In the genomic region with DNA sequence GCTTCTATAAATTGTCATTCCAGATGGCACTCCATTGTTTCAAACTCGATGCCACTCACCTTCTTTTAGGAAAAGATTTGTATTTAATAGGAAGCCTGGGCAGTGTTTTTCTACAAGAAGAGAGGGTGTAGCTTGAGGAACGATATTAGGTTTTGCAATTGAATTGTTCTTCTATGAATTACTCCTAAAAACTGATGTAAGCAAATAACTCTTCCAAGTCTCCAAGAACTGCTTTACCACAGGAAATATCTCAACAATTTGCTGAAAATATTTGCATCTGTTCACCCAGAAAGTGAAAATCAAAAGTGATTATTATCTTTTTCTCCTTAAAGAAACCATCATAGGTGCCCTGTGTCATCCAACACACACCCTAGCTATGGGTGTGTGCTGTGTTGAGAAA, we compare ENCODE assay signal across 16 cellular contexts.
DNase-seq lines count a peak whose midpoint lies in the region; TF ChIP-seq lines count a peak whose summit lies in the region.
"Had no signal": no experiment of that assay in that cellular context is flagged by ENCODE, and none has a peak within 500 bp of the region (broad histone marks: within the 10 kb centered on the region; RNA-seq: fewer than 3 reads in every experiment).

No MANE protein-coding gene starts in this region.

- H3K27ac ChIP-seq in ACC112 (ENCODE audit: low read depth, low read length) = no peak overlapping the region
- H3K27ac ChIP-seq: 22Rv1, PC-9, RWPE1 had no signal

- peak overlapping the region; percentile 30 for H2AFZ ChIP-seq in ACC112 (ENCODE audit: low read length, unreplicated experiment)
- H2AFZ ChIP-seq: PC-9 had no signal

- no peaks in the 10 kb centered on the region for H3K36me3 ChIP-seq in ACC112 (ENCODE audit: insufficient read depth, low read length)

- peak; percentile 38 for DNase-seq in GM04503 (ENCODE audit: low read depth)
- DNase-seq in NCI-H226 = peak; percentile 20
- peak; percentile 20 for DNase-seq in fibroblast of mammary gland (ENCODE audit: low read depth)
- DNase-seq in AML-193 (lab: John Stamatoyannopoulos, UW) = no peak
- DNase-seq in activated CD4-positive, CD25-positive, alpha-beta regulatory T cell (lab: John Stamatoyannopoulos, UW) = no peak
- DNase-seq in NCI-H524 (lab: John Stamatoyannopoulos, UW) = no peak
- DNase-seq in NCI-H446 (lab: John Stamatoyannopoulos, UW) = no peak
- DNase-seq: C1 segment of cervical spinal cord; CD8-positive, alpha-beta memory T cell; KBM-7; NCI-H1694 treated with DMSO at 0.1 percent for 48 hours; NCI-H524 treated with DMSO at 0.1 percent for 48 hours; PC-9 had no signal

- H3K79me2 ChIP-seq in ACC112 (ENCODE audit: control insufficient read depth, insufficient read depth, low read length, unreplicated experiment) = no peaks in the 10 kb centered on the region

- H3K27me3 ChIP-seq in ACC112 (ENCODE audit: insufficient read depth, low read length) = no peaks in the 10 kb centered on the region

- H3K4me3 ChIP-seq in ACC112 (ENCODE audit: low read depth, low read length) = no peak overlapping the region
- H3K4me3 ChIP-seq in fibroblast of mammary gland (ENCODE audit: control insufficient read depth, low read depth, low read length) = no peak overlapping the region
- H3K4me3 ChIP-seq: PC-9 had no signal

- H3K4me1 ChIP-seq in ACC112 (ENCODE audit: control insufficient read depth, insufficient read depth, low read length, unreplicated experiment) = no peaks in the 10 kb centered on the region

- TF ChIP-seq CTCF in fibroblast of mammary gland (conservative IDR thresholded peaks at IDR 0.05; ENCODE audit: control insufficient read depth, insufficient read depth, low read depth, low read length) = no peak

Comparison
In these comparisons a context has a peak if more than half of its experiments do, and no peak if none do; other contexts are left out.
1. DNase-seq: peak in GM04503 (single experiment), NCI-H226 (single experiment) and fibroblast of mammary gland (single experiment); none in AML-193 (0 of 2), activated CD4-positive, CD25-positive, alpha-beta regulatory T cell (0 of 4), NCI-H524 (0 of 2) and NCI-H446 (0 of 2).